In the genomic region with DNA sequence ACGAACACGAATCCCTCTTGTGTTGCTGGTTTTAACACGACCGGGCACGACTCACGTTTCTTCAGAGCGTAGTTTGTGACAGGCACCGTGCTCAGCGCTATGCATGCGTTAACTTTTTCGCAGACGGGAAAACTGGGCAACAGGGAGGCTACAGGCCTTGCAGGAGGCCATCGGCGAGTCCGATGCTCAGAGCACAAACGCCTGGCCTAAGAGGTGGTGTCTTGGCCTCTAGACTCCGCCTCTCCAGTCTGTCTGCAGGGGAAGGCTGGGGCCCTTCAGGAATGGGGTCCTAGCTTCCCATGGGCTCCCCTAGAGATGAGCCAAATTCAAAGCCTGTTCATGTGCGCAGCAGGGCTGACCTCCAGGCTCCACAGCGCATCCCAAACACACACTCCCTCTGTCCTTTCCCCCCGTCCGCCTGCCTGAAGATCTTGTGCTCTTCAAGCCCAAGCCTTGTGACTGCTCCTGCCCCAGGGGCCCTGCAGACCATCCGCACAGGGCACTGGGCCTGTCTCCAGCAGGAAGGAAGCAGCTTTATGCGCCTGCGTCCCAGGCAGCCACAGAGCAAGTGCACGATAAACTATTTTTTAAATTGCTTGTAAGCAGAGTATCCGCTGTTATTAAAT, we compare ENCODE assay signal across 18 cellular contexts. TPM values are rescaled to one million over a fixed set of nuclear protein-coding genes. Genes with fewer than 3 reads are reported as not detected.
DNase-seq lines count a peak whose midpoint lies in the region; ATAC-seq and TF ChIP-seq lines count a peak whose summit lies in the region.
"Had no signal": no experiment of that assay in that cellular context is flagged by ENCODE, and none has a peak within 500 bp of the region (broad histone marks: within the 10 kb centered on the region; RNA-seq: fewer than 3 reads in every experiment).

No MANE protein-coding gene starts in this region.

- peaks cover 49% of the 10 kb centered on the region for H3K4me1 Mint-ChIP-seq in CD8-positive, alpha-beta T cell (ENCODE audit: low read depth)
- H3K4me1 Mint-ChIP-seq in dendritic cell treated with granulocyte-macrophage colony-stimulating factor and Interleukin-4, amounts not matched to agents 40 ng/mL and 50 ng/mL, for 4 days (ENCODE audit: low read depth) = peaks cover 70% of the 10 kb centered on the region

- no peaks in the 10 kb centered on the region for H3K27me3 ChIP-seq in CD8-positive, alpha-beta T cell (ENCODE audit: insufficient read depth, low read length)
- no peaks in the 10 kb centered on the region for H3K27me3 ChIP-seq in IMR-90 (ENCODE audit: control insufficient read depth, insufficient read depth, low read length)
- no peaks in the 10 kb centered on the region for H3K27me3 ChIP-seq in trophoblast cell (ENCODE audit: insufficient read depth, low read length)
- H3K27me3 ChIP-seq: breast epithelium had no signal

- H3K27ac Mint-ChIP-seq in CD8-positive, alpha-beta T cell = no peak overlapping the region
- H3K27ac Mint-ChIP-seq in dendritic cell treated with granulocyte-macrophage colony-stimulating factor and Interleukin-4, amounts not matched to agents 40 ng/mL and 50 ng/mL, for 4 days = peak overlapping the region; percentile 93

- H2AK5ac ChIP-seq in IMR-90 (ENCODE audit: low read depth, low read length) = no peak overlapping the region
- no peak overlapping the region for H2AK5ac ChIP-seq in trophoblast cell (ENCODE audit: low read length)

- POLR2A ChIA-PET in CD8-positive, alpha-beta T cell (lab: Charles Lee) = interaction anchor here (0.6 to 0.9 kb wide), 2 partner anchors 21 to 81 kb away, joined by 3 read pairs; a partner anchor contains a TSS
- POLR2A ChIA-PET in IMR-90 (lab: Charles Lee; ENCODE audit: unreplicated experiment) = no interaction called here

- TF ChIP-seq POLR2A in IMR-90 (IDR thresholded peaks at IDR 0.05; ENCODE audit: low read depth, low read length) = no peak

- no TSS peak for BruUV-seq in IMR-90 (replicated peaks; lab: Mats Ljungman, UMichigan)

- H3K14ac ChIP-seq in IMR-90 (replicated peaks; ENCODE audit: low read depth, low read length) (no peak overlapping the region), trophoblast cell (ENCODE audit: low read length) (no peak overlapping the region)

- H3K9ac ChIP-seq in IMR-90 (ENCODE audit: low read depth, low read length) (no peak overlapping the region), trophoblast cell (ENCODE audit: low read length) (no peak overlapping the region)

- no peak overlapping the region for H4K91ac ChIP-seq in IMR-90 (ENCODE audit: insufficient read depth, low read depth, low read length)
- no peak overlapping the region for H4K91ac ChIP-seq in trophoblast cell (ENCODE audit: low read depth, low read length)

- no peak overlapping the region for H2BK20ac ChIP-seq in IMR-90 (ENCODE audit: low read depth, low read length)

- H4K20me1 ChIP-seq in IMR-90 (ENCODE audit: insufficient read depth, low read length) = peaks cover 36% of the 10 kb centered on the region

- H4K8ac ChIP-seq in IMR-90 (ENCODE audit: low read depth in 2 of 2, low read length in 2 of 2) = no peak overlapping the region
- H4K8ac ChIP-seq in trophoblast cell (ENCODE audit: low read depth, low read length) = no peak overlapping the region

- H2BK5ac ChIP-seq in IMR-90 (ENCODE audit: low read depth, low read length, poor library complexity, severe bottlenecking) (no peak overlapping the region), trophoblast cell (ENCODE audit: low read depth, low read length, poor library complexity) (no peak overlapping the region)

- H2BK120ac ChIP-seq in IMR-90 (ENCODE audit: low read depth, low read length) (no peak overlapping the region), trophoblast cell (ENCODE audit: insufficient read depth, low read length, poor library complexity) (no peak overlapping the region)

- H3K27ac ChIP-seq in CD8-positive, alpha-beta T cell (ENCODE audit: low read depth, low read length) = no peak overlapping the region
- H3K27ac ChIP-seq in IMR-90 (ENCODE audit: insufficient read depth, low read length) (no peak overlapping the region), trophoblast cell (ENCODE audit: low read depth, low read length) (no peak overlapping the region)

- dilution Hi-C loops in IMR-90 (cut with HindIII; ENCODE audit: low sequenced_read_pairs, unreplicated experiment) = no loop called here

- H3K56ac ChIP-seq in IMR-90 (ENCODE audit: extremely low read depth, insufficient read depth, low read length) = no peak overlapping the region

- no peak overlapping the region for H4K5ac ChIP-seq in IMR-90 (ENCODE audit: low read depth, low read length)

- H3K9me1 ChIP-seq in IMR-90 (ENCODE audit: insufficient read depth, low read length) = peaks cover 14% of the 10 kb centered on the region

- H3K18ac ChIP-seq in IMR-90 (ENCODE audit: low read depth, low read length) = no peak overlapping the region
- H3K18ac ChIP-seq in trophoblast cell (ENCODE audit: low read length) = no peak overlapping the region

- no peak for TF ChIP-seq RAD21 in IMR-90 (IDR thresholded peaks at IDR 0.05; ENCODE audit: low read length)

- in situ Hi-C loops in IMR-90 (cut with MboI; ENCODE audit: low sequenced_read_pairs) = no loop called here

- H3K23ac ChIP-seq in IMR-90 (ENCODE audit: low read depth, low read length) (no peak overlapping the region), trophoblast cell (ENCODE audit: low read length) (no peak overlapping the region)

- ATAC-seq in CD8-positive, alpha-beta T cell = no peak
- ATAC-seq in IMR-90 (ENCODE audit: low read depth) = no peak
- no peak for ATAC-seq in HG02885 (IDR thresholded peaks at IDR 0.05; ENCODE audit: poor library complexity, unreplicated experiment)
- ATAC-seq in GM18519 (IDR thresholded peaks at IDR 0.05; ENCODE audit: low FRiP score, unreplicated experiment) = no peak
- no peak for ATAC-seq in GM21717 (IDR thresholded peaks at IDR 0.05; ENCODE audit: unreplicated experiment)

- H2AK9ac ChIP-seq in IMR-90 (replicated peaks; ENCODE audit: low read depth, low read length, poor library complexity) = peak overlapping the region; percentile 72

- peaks cover 31% of the 10 kb centered on the region for H3K4me1 ChIP-seq in CD8-positive, alpha-beta T cell (ENCODE audit: insufficient read depth, low read length)
- 0 out of 2 replicates have a peak, but pooled peaks cover 7% of the 10 kb centered on the region for H3K4me1 ChIP-seq in IMR-90 (ENCODE audit: control insufficient read depth, insufficient read depth, low read length)
- H3K4me1 ChIP-seq in trophoblast cell (ENCODE audit: control insufficient read depth in 1 of 2, insufficient read depth in 2 of 2, low read length in 2 of 2) = peaks cover 25 to 29% of the 10 kb centered on the region in 2 experiments
- H3K4me1 ChIP-seq: breast epithelium had no signal

- CTCF ChIA-PET in CD8-positive, alpha-beta T cell (lab: Charles Lee) = interaction anchor here (1.2 kb wide), 1 partner anchor 20 kb away, joined by 3 read pairs; no protein-coding TSS in a partner anchor
- CTCF ChIA-PET in IMR-90 (lab: Yijun Ruan, JAX) = interaction anchor here (0.9 kb wide), 1 partner anchor 11 kb away, joined by 5 read pairs; no protein-coding TSS in a partner anchor

- H3K4me2 ChIP-seq in IMR-90 (ENCODE audit: low read depth, low read length) (no peak overlapping the region), trophoblast cell (ENCODE audit: low read length) (no peak overlapping the region)

- no peak overlapping the region for H4K12ac ChIP-seq in trophoblast cell (ENCODE audit: low read depth, low read length)

- no peak overlapping the region for H3K4me3 ChIP-seq in CD8-positive, alpha-beta T cell (ENCODE audit: low read depth, low read length)
- H3K4me3 ChIP-seq in IMR-90 (ENCODE audit: insufficient read depth, low read depth, low read length) (no peak overlapping the region), trophoblast cell (ENCODE audit: low read depth, low read length) (no peak overlapping the region)
- H3K4me3 ChIP-seq: smooth muscle cell had no signal

- no peaks in the 10 kb centered on the region for H3K9me3 ChIP-seq in CD8-positive, alpha-beta T cell (ENCODE audit: low read length)
- no peaks in the 10 kb centered on the region for H3K9me3 ChIP-seq in IMR-90 (ENCODE audit: control insufficient read depth, insufficient read depth, low read length)
- H3K9me3 ChIP-seq in trophoblast cell (ENCODE audit: insufficient read depth, low read depth, low read length) = peaks cover 2% of the 10 kb centered on the region
- H3K9me3 ChIP-seq: breast epithelium had no signal

- intact Hi-C loops in CD8-positive, alpha-beta T cell (cut with DNase I, micrococcal nuclease) = loop anchor here in 1 of 2 experiments (10.0 kb wide), 2 partner anchors 63 to 167 kb away; a partner anchor contains a TSS
- intact Hi-C loops in IMR-90 (cut with micrococcal nuclease) = loop anchor here (10.0 kb wide), 1 partner anchor 47 kb away; a partner anchor contains a TSS
- intact Hi-C loops in dendritic cell treated with granulocyte-macrophage colony-stimulating factor and Interleukin-4, amounts not matched to agents 40 ng/mL and 50 ng/mL, for 4 days (cut with micrococcal nuclease) = no loop called here

- H3K9me3 Mint-ChIP-seq in CD8-positive, alpha-beta T cell = no peaks in the 10 kb centered on the region
- H3K9me3 Mint-ChIP-seq in dendritic cell treated with granulocyte-macrophage colony-stimulating factor and Interleukin-4, amounts not matched to agents 40 ng/mL and 50 ng/mL, for 4 days = no peaks in the 10 kb centered on the region
- H3K9me3 Mint-ChIP-seq: activated naive CD4-positive, alpha-beta T cell treated with anti-CD3 and anti-CD28 coated beads, Interleukin-2, amount 10 ng/mL, durations not matched to agents 7 days and 5 days had no signal

- H3K79me2 ChIP-seq in trophoblast cell (ENCODE audit: control insufficient read depth, insufficient read depth, low read length, poor library complexity) = peaks cover 8% of the 10 kb centered on the region

- H2BK12ac ChIP-seq in trophoblast cell (ENCODE audit: low read length) = no peak overlapping the region

- H3K4ac ChIP-seq in IMR-90 (ENCODE audit: low read depth, low read length) (no peak overlapping the region), trophoblast cell (ENCODE audit: low read depth, low read length) (peak overlapping the region; percentile 35)

- no peak overlapping the region for H2AFZ ChIP-seq in IMR-90 (replicated peaks; ENCODE audit: low read length, poor library complexity)
- H2AFZ ChIP-seq in trophoblast cell (ENCODE audit: insufficient read depth, low read length, poor library complexity) = no peak overlapping the region

- H3K27me3 Mint-ChIP-seq in CD8-positive, alpha-beta T cell (ENCODE audit: low read depth) = no peaks in the 10 kb centered on the region
- no peaks in the 10 kb centered on the region for H3K27me3 Mint-ChIP-seq in dendritic cell treated with granulocyte-macrophage colony-stimulating factor and Interleukin-4, amounts not matched to agents 40 ng/mL and 50 ng/mL, for 4 days
- H3K27me3 Mint-ChIP-seq: activated naive CD4-positive, alpha-beta T cell treated with anti-CD3 and anti-CD28 coated beads, Interleukin-2, amount 10 ng/mL, durations not matched to agents 7 days and 5 days had no signal

- H2BK15ac ChIP-seq in IMR-90 (ENCODE audit: low read depth, low read length) = no peak overlapping the region

- DNase-seq in CD8-positive, alpha-beta T cell = no peak
- DNase-seq in IMR-90 = no peak
- DNase-seq in trophoblast cell = no peak
- no peak for DNase-seq in NCI-H1930 (lab: John Stamatoyannopoulos, UW)
- DNase-seq: activated CD4-positive, CD25-positive, alpha-beta regulatory T cell; activated naive CD4-positive, alpha-beta T cell treated with anti-CD3 and anti-CD28 coated beads, Interleukin-2, amount 10 ng/mL, durations not matched to agents 7 days and 5 days; NCI-H1105; NCI-H2227 treated with DMSO at 0.1 percent for 48 hours; nucleus accumbens had no signal

- no peak for TF ChIP-seq CTCF in CD8-positive, alpha-beta T cell (IDR thresholded peaks at IDR 0.05)
- TF ChIP-seq CTCF in IMR-90 (conservative IDR thresholded peaks at IDR 0.05; ENCODE audit: low read depth, low read length) = no peak

- no peaks in the 10 kb centered on the region for H3K36me3 ChIP-seq in CD8-positive, alpha-beta T cell (ENCODE audit: insufficient read depth, low read length)
- peaks cover 3% of the 10 kb centered on the region; the same call in 1 of the 2 replicates for H3K36me3 ChIP-seq in IMR-90 (ENCODE audit: control insufficient read depth, insufficient read depth, low read length)
- H3K36me3 ChIP-seq in trophoblast cell (ENCODE audit: control insufficient read depth in 1 of 2, insufficient read depth in 2 of 2, low read length in 2 of 2) = no peaks in the 10 kb centered on the region
- H3K36me3 ChIP-seq: breast epithelium had no signal

- WGBS in IMR-90 (ENCODE audit: extremely low coverage in 2 of 2, insufficient read length in 1 of 2), 2 experiments = 93% methylated on average over 12 of the region's 26 CpGs; no CpG with 5 or more reads in 1 of the 2 experiments
- WGBS in trophoblast cell (ENCODE audit: extremely low coverage, insufficient coverage, insufficient read length) = no CpG with 5 or more reads among the region's 26 CpGs

- H3K4me3 Mint-ChIP-seq in CD8-positive, alpha-beta T cell = peak overlapping the region; percentile 22
- peak overlapping the region; percentile 84 for H3K4me3 Mint-ChIP-seq in dendritic cell treated with granulocyte-macrophage colony-stimulating factor and Interleukin-4, amounts not matched to agents 40 ng/mL and 50 ng/mL, for 4 days
- H3K4me3 Mint-ChIP-seq: activated naive CD4-positive, alpha-beta T cell treated with anti-CD3 and anti-CD28 coated beads, Interleukin-2, amount 10 ng/mL, durations not matched to agents 7 days and 5 days had no signal

- H3K36me3 Mint-ChIP-seq in CD8-positive, alpha-beta T cell = peaks cover 7% of the 10 kb centered on the region
- H3K36me3 Mint-ChIP-seq in dendritic cell treated with granulocyte-macrophage colony-stimulating factor and Interleukin-4, amounts not matched to agents 40 ng/mL and 50 ng/mL, for 4 days (ENCODE audit: low read depth) = peaks cover 34% of the 10 kb centered on the region

- H3K79me1 ChIP-seq in IMR-90 (ENCODE audit: low read depth in 1 of 2, low read length in 2 of 2) (peaks cover 38 to 73% of the 10 kb centered on the region in 2 experiments), trophoblast cell (ENCODE audit: low read length) (peaks cover 10% of the 10 kb centered on the region)

RNA-seq across cellular contexts. Expression of a gene that starts 3.1 kb away (rescaled TPM):
- total RNA-seq in CD8-positive, alpha-beta T cell = 10 to 100 TPM; 85.7 to 90.0 TPM
- 10.8 TPM in 2 replicates for total RNA-seq in IMR-90 (2012; rRNA removed)
- 45.2 and 52.9 TPM in 2 replicates for polyA plus RNA-seq in IMR-90 (2012; rRNA removed)
- polyA plus RNA-seq in IMR-90 (2012; cell fraction: cytosol; rRNA removed) = 20.3 and 36.5 TPM in 2 replicates
- polyA plus RNA-seq in IMR-90 (2012; cell fraction: nucleus; rRNA removed; ENCODE audit: low replicate concordance) = 84.9 and 258 TPM in 2 replicates
- 41.9 and 46.1 TPM in 2 replicates for polyA plus RNA-seq in trophoblast cell (2013)

RNA-seq across cellular contexts. Expression of a gene that starts 17.1 kb away (rescaled TPM):
- not detected for total RNA-seq in CD8-positive, alpha-beta T cell
- not detected in 2 replicates for total RNA-seq in IMR-90 (2012; rRNA removed)
- 0.07 TPM in 1 of 2 replicates, not detected in the other for polyA plus RNA-seq in IMR-90 (2012; rRNA removed)
- polyA plus RNA-seq in IMR-90 (2012; cell fraction: cytosol; rRNA removed) = not detected in 2 replicates
- polyA plus RNA-seq in IMR-90 (2012; cell fraction: nucleus; rRNA removed; ENCODE audit: low replicate concordance) = 0.14 TPM in 1 of 2 replicates, not detected in the other
- 0.04 TPM in 1 of 2 replicates, not detected in the other for polyA plus RNA-seq in trophoblast cell (2013)
- total RNA-seq: breast epithelium, OCI-LY7, smooth muscle cell had no signal
- polyA plus RNA-seq: BJ, liver, smooth muscle cell had no signal

RNA-seq across cellular contexts. Expression of a gene that starts 21.5 kb away (rescaled TPM):
- 10 to 100 TPM; 23.0 to 23.6 TPM for total RNA-seq in CD8-positive, alpha-beta T cell
- total RNA-seq in IMR-90 (2012; rRNA removed) = 5.8 and 6.6 TPM in 2 replicates
- polyA plus RNA-seq in IMR-90 (2012; rRNA removed) = 26.6 and 28.2 TPM in 2 replicates
- polyA plus RNA-seq in IMR-90 (2012; cell fraction: cytosol; rRNA removed) = 16.6 and 18.1 TPM in 2 replicates
- 110 and 290 TPM in 2 replicates for polyA plus RNA-seq in IMR-90 (2012; cell fraction: nucleus; rRNA removed; ENCODE audit: low replicate concordance)
- 17.7 and 19.2 TPM in 2 replicates for polyA plus RNA-seq in trophoblast cell (2013)

RNA-seq across cellular contexts. Expression of a gene that starts 27.3 kb away (rescaled TPM):
- total RNA-seq in CD8-positive, alpha-beta T cell = 1 to 10 TPM; 2.2 to 2.4 TPM
- under 0.01 TPM in 1 of 2 replicates, not detected in the other for total RNA-seq in IMR-90 (2012; rRNA removed)
- polyA plus RNA-seq in IMR-90 (2012; rRNA removed) = 0.09 TPM in 1 of 2 replicates, not detected in the other
- polyA plus RNA-seq in IMR-90 (2012; cell fraction: cytosol; rRNA removed) = 0.08 and 0.14 TPM in 2 replicates
- 0.56 and 1.3 TPM in 2 replicates for polyA plus RNA-seq in IMR-90 (2012; cell fraction: nucleus; rRNA removed; ENCODE audit: low replicate concordance)
- polyA plus RNA-seq in trophoblast cell (2013) = 0.14 and 0.23 TPM in 2 replicates
- total RNA-seq: smooth muscle cell had no signal

RNA-seq across cellular contexts. Expression of a gene that starts 40.8 kb away (rescaled TPM):
- total RNA-seq in CD8-positive, alpha-beta T cell = 1 to 10 TPM in 1 of 2 experiments, under 1 TPM in 1; 0.75 to 1.2 TPM
- total RNA-seq in IMR-90 (2012; rRNA removed) = not detected in 2 replicates
- polyA plus RNA-seq in IMR-90 (2012; rRNA removed) = not detected in 2 replicates
- not detected in 2 replicates for polyA plus RNA-seq in IMR-90 (2012; cell fraction: cytosol; rRNA removed)
- not detected in 2 replicates for polyA plus RNA-seq in IMR-90 (2012; cell fraction: nucleus; rRNA removed; ENCODE audit: low replicate concordance)
- not detected in 2 replicates for polyA plus RNA-seq in trophoblast cell (2013)
- total RNA-seq: breast epithelium, OCI-LY7, smooth muscle cell had no signal
- polyA plus RNA-seq: BJ, liver, smooth muscle cell had no signal
